In genomic region chr14:50834802-50835276, GRCh38 we compare ENCODE assay signal across 1 cellular context.
A peak's percentile ranks its signal among the peaks of the same experiment; 100 is the strongest.
TF ChIP-seq lines count a peak whose summit lies in the region.

No MANE protein-coding gene starts in this region.

TF ChIP-seq in HepG2, 621 proteins besides CTCF, POLR2A, EP300 and RAD21 (continued from another document and continues in another):
- TF ChIP-seq THAP8 (CRISPR knock-in tag; IDR thresholded peaks at IDR 0.05; ENCODE audit: borderline replicate concordance) (no peak), AKNA (CRISPR knock-in tag; IDR thresholded peaks at IDR 0.05; ENCODE audit: borderline replicate concordance) (no peak), SNAPC2 (CRISPR knock-in tag; IDR thresholded peaks at IDR 0.05) (no peak), IRF9 (CRISPR knock-in tag; IDR thresholded peaks at IDR 0.05; ENCODE audit: borderline replicate concordance) (no peak), TERF1 (CRISPR knock-in tag; IDR thresholded peaks at IDR 0.05) (no peak), ZNF224 (CRISPR knock-in tag; IDR thresholded peaks at IDR 0.05) (no peak), ZNF644 (CRISPR knock-in tag; IDR thresholded peaks at IDR 0.05; ENCODE audit: low read depth) (no peak), FOSL2 (CRISPR knock-in tag; IDR thresholded peaks at IDR 0.05) (peak; percentile 73), MIXL1 (CRISPR knock-in tag; IDR thresholded peaks at IDR 0.05) (no peak), KLF15 (CRISPR knock-in tag; IDR thresholded peaks at IDR 0.05; ENCODE audit: borderline replicate concordance) (no peak), ZNF646 (CRISPR knock-in tag; IDR thresholded peaks at IDR 0.05) (0 out of 2 replicates have a peak, but pooled peaks have one; percentile 27), CBX2 (IDR thresholded peaks at IDR 0.05; ENCODE audit: low read depth, low read length) (no peak), CBX2 (CRISPR knock-in tag; IDR thresholded peaks at IDR 0.05; ENCODE audit: low read depth) (no peak), ZSCAN31 (CRISPR knock-in tag; IDR thresholded peaks at IDR 0.05; ENCODE audit: low read depth) (no peak), ZBTB34 (CRISPR knock-in tag; IDR thresholded peaks at IDR 0.05) (no peak), CREB3 (CRISPR knock-in tag; IDR thresholded peaks at IDR 0.05) (no peak), ZFP82 (CRISPR knock-in tag; IDR thresholded peaks at IDR 0.05; ENCODE audit: borderline replicate concordance) (no peak), KAT2B (IDR thresholded peaks at IDR 0.05; ENCODE audit: borderline replicate concordance, low read depth, low read length) (peak; percentile 40; the same call in 1 of the 2 replicates), ZNF180 (CRISPR knock-in tag; IDR thresholded peaks at IDR 0.05; ENCODE audit: borderline replicate concordance, low read depth) (no peak), SRF (IDR thresholded peaks at IDR 0.05; ENCODE audit: low read depth, low read length) (no peak), SMARCE1 (IDR thresholded peaks at IDR 0.05; ENCODE audit: borderline replicate concordance) (no peak), ZNF772 (CRISPR knock-in tag; IDR thresholded peaks at IDR 0.05) (no peak), ZKSCAN5 (CRISPR knock-in tag; IDR thresholded peaks at IDR 0.05) (no peak), ZNF230 (CRISPR knock-in tag; IDR thresholded peaks at IDR 0.05) (no peak), ATF5 (CRISPR knock-in tag; IDR thresholded peaks at IDR 0.05; ENCODE audit: low read depth) (no peak), ZNF749 (CRISPR knock-in tag; IDR thresholded peaks at IDR 0.05; ENCODE audit: borderline replicate concordance) (no peak), ELF4 (CRISPR knock-in tag; IDR thresholded peaks at IDR 0.05; ENCODE audit: borderline replicate concordance) (no peak), ZSCAN9 (CRISPR knock-in tag; IDR thresholded peaks at IDR 0.05; ENCODE audit: borderline replicate concordance) (no peak), SIX1 (CRISPR knock-in tag; IDR thresholded peaks at IDR 0.05; ENCODE audit: borderline replicate concordance) (0 out of 2 replicates have a peak, but pooled peaks have one; percentile 36), DR1 (CRISPR knock-in tag; IDR thresholded peaks at IDR 0.05) (no peak), ZFP36L1 (CRISPR knock-in tag; IDR thresholded peaks at IDR 0.05) (no peak), ZNF383 (CRISPR knock-in tag; IDR thresholded peaks at IDR 0.05; ENCODE audit: borderline replicate concordance) (no peak), SSRP1 (CRISPR knock-in tag; IDR thresholded peaks at IDR 0.05) (no peak), GPN1 (CRISPR knock-in tag; IDR thresholded peaks at IDR 0.05; ENCODE audit: borderline replicate concordance) (no peak), ZNF501 (CRISPR knock-in tag; IDR thresholded peaks at IDR 0.05) (no peak), MXD3 (CRISPR knock-in tag; IDR thresholded peaks at IDR 0.05) (no peak), ZNF549 (CRISPR knock-in tag; IDR thresholded peaks at IDR 0.05) (no peak), ZNF543 (CRISPR knock-in tag; IDR thresholded peaks at IDR 0.05) (no peak), POLR2AphosphoS2 (IDR thresholded peaks at IDR 0.05; ENCODE audit: low read depth, low read length) (no peak), PRDM15 (CRISPR knock-in tag; IDR thresholded peaks at IDR 0.05) (no peak), ZBTB1 (CRISPR knock-in tag; IDR thresholded peaks at IDR 0.05; ENCODE audit: borderline replicate concordance) (no peak)
